Comparison of ENCODE assay signal across 16 cellular contexts in genomic region chr4:165864228-165864627, GRCh38. TPM values are rescaled to one million over a fixed set of nuclear protein-coding genes. Genes with fewer than 3 reads are reported as not detected.
A peak's percentile ranks its signal among the peaks of the same experiment; 100 is the strongest.
DNase-seq lines count a peak whose midpoint lies in the region; TF ChIP-seq lines count a peak whose summit lies in the region.
"Had no signal": no experiment of that assay in that cellular context is flagged by ENCODE, and none has a peak within 500 bp of the region (broad histone marks: within the 10 kb centered on the region; RNA-seq: fewer than 3 reads in every experiment).

No MANE protein-coding gene starts in this region.

- H3K18ac ChIP-seq in mesendoderm (ENCODE audit: low read length), result no peak overlapping the region

- TF ChIP-seq CTCF in NB4 (IDR thresholded peaks at IDR 0.05; ENCODE audit: low read depth, low read length) (no peak), hepatocyte (IDR thresholded peaks at IDR 0.05; ENCODE audit: poor library complexity) (no peak)

- H3K56ac ChIP-seq in mesendoderm (ENCODE audit: low read length), result no peak overlapping the region

- no peaks in the 10 kb centered on the region for H3K79me1 ChIP-seq in mesendoderm (ENCODE audit: low read length)

- H4K8ac ChIP-seq in mesendoderm (ENCODE audit: low read depth, low read length), result no peak overlapping the region

- H3K23ac ChIP-seq in mesendoderm (ENCODE audit: low read length), result no peak overlapping the region

- H3K4me1 ChIP-seq in mesendoderm (ENCODE audit: control insufficient read depth, low read depth, low read length) (no peaks in the 10 kb centered on the region), hepatocyte (ENCODE audit: insufficient read depth) (no peaks in the 10 kb centered on the region)
- H3K4me1 ChIP-seq: body of pancreas had no signal

- H3K27me3 ChIP-seq in mesendoderm (ENCODE audit: insufficient read depth, low read length, poor library complexity), result no peaks in the 10 kb centered on the region
- H3K27me3 ChIP-seq in hepatocyte, result no peaks in the 10 kb centered on the region
- H3K27me3 ChIP-seq: body of pancreas had no signal

- H2BK15ac ChIP-seq in mesendoderm (replicated peaks; ENCODE audit: low read depth), result no peak overlapping the region

- no peaks in the 10 kb centered on the region for H3K9me2 ChIP-seq in hepatocyte (replicated peaks; ENCODE audit: insufficient read depth)

- H3K4me2 ChIP-seq in mesendoderm (ENCODE audit: low read length), result no peak overlapping the region
- H3K4me2 ChIP-seq in hepatocyte, result no peak overlapping the region

- no peak overlapping the region for H2AFZ ChIP-seq in hepatocyte

- no peak overlapping the region for H3K9ac ChIP-seq in mesendoderm (ENCODE audit: low read length)

- no peak for TF ChIP-seq POLR2A in NB4 (IDR thresholded peaks at IDR 0.05; ENCODE audit: extremely low read depth, insufficient read length)

- no peak overlapping the region for H3K4ac ChIP-seq in mesendoderm (ENCODE audit: low read depth, low read length)

- H3K36me3 ChIP-seq in mesendoderm (ENCODE audit: control insufficient read depth, insufficient read depth, low read length) (no peaks in the 10 kb centered on the region), hepatocyte (replicated peaks; ENCODE audit: insufficient read depth, low read depth) (no peaks in the 10 kb centered on the region)

- no peaks in the 10 kb centered on the region for H4K20me1 ChIP-seq in hepatocyte (ENCODE audit: insufficient read depth, poor library complexity, severe bottlenecking)

- no peaks in the 10 kb centered on the region for H3K9me3 ChIP-seq in hepatocyte (ENCODE audit: low read depth)
- H3K9me3 ChIP-seq: body of pancreas had no signal

- no peak overlapping the region for H3K27ac ChIP-seq in mesendoderm (ENCODE audit: low read depth, low read length)
- H3K27ac ChIP-seq in hepatocyte, result no peak overlapping the region
- H3K27ac ChIP-seq: body of pancreas had no signal

- no peak overlapping the region for H2BK5ac ChIP-seq in mesendoderm (ENCODE audit: low read length)

- H2BK120ac ChIP-seq in mesendoderm (ENCODE audit: low read depth, low read length), result no peak overlapping the region

- H3K79me2 ChIP-seq in mesendoderm (ENCODE audit: control insufficient read depth, insufficient read depth, low read length) (no peaks in the 10 kb centered on the region), hepatocyte (no peaks in the 10 kb centered on the region)

- no CpG with 5 or more reads among the region's 3 CpGs for WGBS in mesendoderm (ENCODE audit: extremely low coverage, insufficient coverage, low lambda C conversion rate)
- 35% methylated on average over 3 of the region's 3 CpGs for WGBS in hepatocyte (ENCODE audit: low lambda C conversion rate, missing lambda C conversion rate)

- H4K5ac ChIP-seq in mesendoderm (ENCODE audit: low read length), result no peak overlapping the region

- H2AK5ac ChIP-seq in mesendoderm (ENCODE audit: low read length), result no peak overlapping the region

- DNase-seq in NCI-H1092 treated with DMSO at 0.1 percent for 48 hours (lab: John Stamatoyannopoulos, UW) (peak; percentile 30), NCI-H1092 (lab: John Stamatoyannopoulos, UW) (no peak), NB4 (ENCODE audit: low read depth) (peak; percentile 3), astrocyte of the hippocampus (ENCODE audit: low read depth, low spot score) (peak; percentile 10), mesendoderm (peak; percentile 22), hepatocyte (ENCODE audit: low spot score) (no peak), NCI-H2107 treated with DMSO at 0.1 percent for 48 hours (lab: John Stamatoyannopoulos, UW; ENCODE audit: unreplicated experiment) (no peak)
- DNase-seq in stimulated activated CD8-positive, alpha-beta memory T cell treated with anti-CD3 and anti-CD28 coated beads, Interleukin-4, amount 100 ng/mL, for 48 hours, result no peak
- DNase-seq: activated CD8-positive, alpha-beta memory T cell treated with anti-CD3 and anti-CD28 coated beads for 24 hours; CD8-positive, alpha-beta memory T cell; effector CD8-positive, alpha-beta T cell; GOT3; mesenchymal stem cell; NCI-H1694 treated with DMSO at 0.1 percent for 48 hours; NCI-H526 treated with DMSO at 0.1 percent for 48 hours had no signal

- H3K4me3 ChIP-seq in NB4 (ENCODE audit: low read depth, low read length) (no peak overlapping the region), mesendoderm (ENCODE audit: low read length) (no peak overlapping the region), hepatocyte (no peak overlapping the region)
- H3K4me3 ChIP-seq: body of pancreas had no signal

RNA-seq across cellular contexts. Expression of gene TLL1, which starts 8.8 kb away (rescaled TPM):
- 0.08 TPM for polyA plus RNA-seq in mesendoderm (2013, experiment 1 of 2)
- polyA plus RNA-seq in mesendoderm (2013, experiment 2 of 2), result 0.11 TPM
- 0.30 and 1.4 TPM in 2 replicates for total RNA-seq in hepatocyte
- 0.21 and 0.97 TPM in 2 replicates for polyA plus RNA-seq in hepatocyte
- total RNA-seq: CD8-positive, alpha-beta memory T cell had no signal
- polyA plus RNA-seq: CD8-positive, alpha-beta memory T cell had no signal

Comparison
In these comparisons a context has a peak if more than half of its experiments do, and no peak if none do; other contexts are left out.
1. DNase-seq: peak in NCI-H1092 treated with DMSO at 0.1 percent for 48 hours (single experiment), NB4 (single experiment), astrocyte of the hippocampus (single experiment) and mesendoderm (single experiment); none in NCI-H1092 (single experiment), hepatocyte (single experiment), stimulated activated CD8-positive, alpha-beta memory T cell treated with anti-CD3 and anti-CD28 coated beads, Interleukin-4, amount 100 ng/mL, for 48 hours (single experiment) and NCI-H2107 treated with DMSO at 0.1 percent for 48 hours (single experiment).